21 cellular contexts compared by ENCODE assay signal in the genomic region with DNA sequence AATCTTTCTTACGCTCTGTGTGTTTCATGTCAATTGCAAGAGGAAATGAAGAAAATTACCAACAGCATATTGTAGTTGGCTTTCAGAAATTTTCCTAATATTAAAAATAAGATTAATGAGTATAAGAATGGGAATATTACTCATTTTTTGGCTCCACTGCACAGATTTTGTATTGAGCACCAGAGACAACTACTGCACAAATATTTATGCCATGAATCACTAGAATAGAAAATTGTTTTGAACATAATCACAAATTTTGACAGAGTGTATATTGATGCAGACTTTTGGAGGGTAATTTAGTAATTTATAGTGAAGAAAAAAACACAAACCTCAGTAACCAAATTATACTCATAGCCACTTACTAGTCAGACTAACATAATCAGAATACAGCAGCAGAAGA.
DNase-seq lines count a peak whose midpoint lies in the region; ATAC-seq, FAIRE-seq and TF ChIP-seq lines count a peak whose summit lies in the region.
"Had no signal": no experiment of that assay in that cellular context is flagged by ENCODE, and none has a peak within 500 bp of the region (broad histone marks: within the 10 kb centered on the region; RNA-seq: fewer than 3 reads in every experiment).

No MANE protein-coding gene starts in this region.

- peak; percentile 3 for DNase-seq in ELR (ENCODE audit: low read depth)
- DNase-seq in NCI-H226, result peak; percentile 24
- DNase-seq in cardiac fibroblast (ENCODE audit: low read depth in 2 of 2), result peak; percentile 18 to 39
- DNase-seq in iris pigment epithelial cell (ENCODE audit: low read depth), result peak; percentile 12
- no peak for DNase-seq in progenitor cell of endocrine pancreas (ENCODE audit: low spot score, unreplicated experiment)
- no peak for DNase-seq in GM13976 (ENCODE audit: low spot score)
- DNase-seq in urothelium cell line (ENCODE audit: low spot score), result no peak
- DNase-seq: EL, H7, NCI-H1105 treated with DMSO at 0.1 percent for 48 hours, NCI-H1694, NCI-H2081, NCI-H2171, NCI-H526 had no signal

- no peak for ATAC-seq in GM18861 (IDR thresholded peaks at IDR 0.05; ENCODE audit: unreplicated experiment)
- ATAC-seq: Right ventricle myocardium inferior had no signal

- no peak overlapping the region for H3K4me3 Mint-ChIP-seq in progenitor cell of endocrine pancreas (ENCODE audit: low read depth)
- H3K4me3 Mint-ChIP-seq: B cell, CD14-positive monocyte had no signal

- H3K9me3 Mint-ChIP-seq in progenitor cell of endocrine pancreas (ENCODE audit: low read depth), result no peaks in the 10 kb centered on the region

- in situ Hi-C loops in GM13976 (cut with MboI; ENCODE audit: low sequenced_read_pairs, unreplicated experiment), result no loop called here

- no peaks in the 10 kb centered on the region for H3K27me3 Mint-ChIP-seq in progenitor cell of endocrine pancreas
- H3K27me3 Mint-ChIP-seq: B cell had no signal

- no peak for FAIRE-seq in urothelium cell line (lab: Jason Lieb, UNC)
- FAIRE-seq: HTR-8/SVneo, RCC 7860 had no signal

- no peaks in the 10 kb centered on the region for H3K36me3 Mint-ChIP-seq in progenitor cell of endocrine pancreas (ENCODE audit: insufficient read depth)
- H3K36me3 Mint-ChIP-seq: CD14-positive monocyte had no signal

- H3K27ac Mint-ChIP-seq in progenitor cell of endocrine pancreas, result no peak overlapping the region
- H3K27ac Mint-ChIP-seq: B cell, CD14-positive monocyte had no signal

- H3K4me1 Mint-ChIP-seq in progenitor cell of endocrine pancreas (ENCODE audit: low read depth), result no peaks in the 10 kb centered on the region
- H3K4me1 Mint-ChIP-seq: B cell, CD14-positive monocyte had no signal

- no peak for TF ChIP-seq CTCF in cardiac fibroblast (IDR thresholded peaks at IDR 0.05; ENCODE audit: low read depth, low read length)
- no peak for TF ChIP-seq CTCF in progenitor cell of endocrine pancreas (IDR thresholded peaks at IDR 0.05; ENCODE audit: unreplicated experiment)
- TF ChIP-seq CTCF in GM13976 (IDR thresholded peaks at IDR 0.05; ENCODE audit: borderline replicate concordance, control extremely low read depth, extremely low read depth, insufficient read depth, missing control alignments), result no peak

- no peak overlapping the region for H3K4me3 ChIP-seq in cardiac fibroblast (replicated peaks in 1 of 2; ENCODE audit: low read depth in 2 of 2, low read length in 2 of 2)
- H3K4me3 ChIP-seq: SJSA1 had no signal

Comparison
In these comparisons a context has a peak if more than half of its experiments do, and no peak if none do; other contexts are left out.
1. DNase-seq: peak in ELR (single experiment), NCI-H226 (single experiment), cardiac fibroblast (2 of 2) and iris pigment epithelial cell (single experiment); none in progenitor cell of endocrine pancreas (single experiment), GM13976 (single experiment) and urothelium cell line (single experiment).